Comparison of ENCODE assay signal across 29 cellular contexts in the genomic region with DNA sequence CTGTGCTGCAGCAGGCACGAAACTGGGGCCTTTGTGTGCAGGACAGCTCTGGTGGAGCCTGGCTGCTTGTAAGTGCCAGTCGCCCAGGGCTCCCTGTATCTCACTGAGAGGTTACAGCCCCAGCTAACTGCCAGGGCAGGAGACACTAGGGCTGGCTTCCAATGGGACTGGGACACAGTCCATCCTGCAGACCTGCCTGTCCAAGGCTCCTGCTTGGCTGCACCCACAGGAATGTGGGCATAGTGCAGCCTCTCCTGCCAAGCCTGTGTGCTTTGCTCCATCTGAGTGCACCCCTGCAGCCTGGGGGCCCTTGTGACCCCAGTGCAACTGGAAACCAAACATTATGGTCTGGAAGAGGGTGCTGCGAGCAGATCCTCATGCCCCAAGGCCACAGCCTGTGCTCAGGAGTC.
DNase-seq lines count a peak whose midpoint lies in the region; ATAC-seq, FAIRE-seq and TF ChIP-seq lines count a peak whose summit lies in the region.
"Had no signal": no experiment of that assay in that cellular context is flagged by ENCODE, and none has a peak within 500 bp of the region (broad histone marks: within the 10 kb centered on the region; RNA-seq: fewer than 3 reads in every experiment).

No MANE protein-coding gene starts in this region.

- H3K9me3 ChIP-seq in right lobe of liver (no peaks in the 10 kb centered on the region), HepG2 (ENCODE audit: low read length) (peaks cover 78% of the 10 kb centered on the region)
- H3K9me3 ChIP-seq: BE2C, SJCRH30 had no signal

- H3K27me3 Mint-ChIP-seq in stimulated activated memory B cell treated with anti-CD40 and anti-IgM and Interleukin-4, amounts not matched to agents 10 μg/mL and 1 μg/mL and 100 μg/mL, for 72 hours: no peaks in the 10 kb centered on the region

- H3K4me3 Mint-ChIP-seq in stimulated activated memory B cell treated with anti-CD40 and anti-IgM and Interleukin-4, amounts not matched to agents 10 μg/mL and 1 μg/mL and 100 μg/mL, for 72 hours: no peak overlapping the region
- H3K4me3 Mint-ChIP-seq: CD14-positive monocyte had no signal

- no peak overlapping the region for H3K27ac Mint-ChIP-seq in stimulated activated memory B cell treated with anti-CD40 and anti-IgM and Interleukin-4, amounts not matched to agents 10 μg/mL and 1 μg/mL and 100 μg/mL, for 72 hours
- H3K27ac Mint-ChIP-seq: CD14-positive monocyte had no signal

- H3K9ac ChIP-seq in HepG2 (ENCODE audit: insufficient read depth, low read depth, low read length): no peak overlapping the region

- TF ChIP-seq EP300 in HepG2 (IDR thresholded peaks at IDR 0.05; ENCODE audit: low read depth in 2 of 2, low read length in 2 of 2) (no peak), HepG2 (CRISPR knock-in tag; IDR thresholded peaks at IDR 0.05; ENCODE audit: borderline replicate concordance) (no peak)

- no peak for DNase-seq in right lobe of liver
- DNase-seq in HepG2 (ENCODE audit: low spot score): no peak
- DNase-seq in mesenteric fat pad (ENCODE audit: low spot score): peak; percentile 55
- no peak for DNase-seq in activated CD4-positive, alpha-beta T cell treated with anti-CD3 and anti-CD28 coated beads for 4 hours
- DNase-seq in HEK293T (ENCODE audit: extremely low spot score): no peak
- DNase-seq: 8988T; ACHN; BE2C; Calu3; DMS79 treated with DMSO at 0.1 percent for 48 hours; GF-D8; NCI-H1092; NCI-H1436; NCI-H187; NCI-H2081 treated with DMSO at 0.1 percent for 48 hours; NCI-H2171; NCI-H345; NCI-H510A treated with DMSO at 0.1 percent for 48 hours; NCI-H748 treated with DMSO at 0.1 percent for 48 hours; NK-92 treated with Interleukin-12 subunit alpha and Interleukin-12 subunit beta, amount 100 ng/mL, for 24 hours; PC-9; SJCRH30 had no signal

- no peak overlapping the region for H2AFZ ChIP-seq in HepG2 (ENCODE audit: low read length)
- H2AFZ ChIP-seq: PC-9 had no signal

- no TSS peak for BruUV-seq in HepG2 (replicated peaks; lab: Mats Ljungman, UMichigan)

- CTCF ChIA-PET in HepG2 (lab: Yijun Ruan, JAX; ENCODE audit: low intra/inter-chr PET ratio, low total read pairs): no interaction called here
- CTCF ChIA-PET in HEK293T (lab: Yijun Ruan, JAX): no interaction called here

- H3K27me3 ChIP-seq in right lobe of liver (no peaks in the 10 kb centered on the region), HepG2 (ENCODE audit: control insufficient read depth in 1 of 2, insufficient read depth in 2 of 2, low read length in 2 of 2) (no peaks in the 10 kb centered on the region)
- H3K27me3 ChIP-seq: BE2C, SJCRH30 had no signal

- no peak for FAIRE-seq in HepG2 (lab: Jason Lieb, UNC)
- FAIRE-seq: GM12891 had no signal

- TF ChIP-seq CTCF in right lobe of liver (IDR thresholded peaks at IDR 0.05) (no peak), HepG2 (CRISPR knock-in tag; IDR thresholded peaks at IDR 0.05) (no peak)

- ATAC-seq in right lobe of liver (peak in 3 of 4 donors; percentile 19 to 39 (median 33)), HepG2 (no peak), HG02884 (IDR thresholded peaks at IDR 0.05; ENCODE audit: unreplicated experiment) (no peak)
- ATAC-seq in stimulated activated memory B cell treated with anti-CD40 and anti-IgM and Interleukin-4, amounts not matched to agents 10 μg/mL and 1 μg/mL and 100 μg/mL, for 72 hours: peak; percentile 34
- ATAC-seq: HCT116, Right ventricle myocardium inferior had no signal

- TF ChIP-seq RAD21 in HepG2 (CRISPR knock-in tag; IDR thresholded peaks at IDR 0.05): no peak

- in situ Hi-C loops in HepG2 (cut with HindIII; ENCODE audit: extremely low pct_ligation_motif_present, low pct_unique_long_range_greater_than_20kb): no loop called here

- H3K4me1 ChIP-seq in right lobe of liver: no peaks in the 10 kb centered on the region
- H3K4me1 ChIP-seq in HepG2 (ENCODE audit: insufficient read depth, low read length): no peaks in the 10 kb centered on the region
- H3K4me1 ChIP-seq: BE2C, SJCRH30 had no signal

- H3K4me3 ChIP-seq in right lobe of liver (no peak overlapping the region), HepG2 (replicated peaks in 1 of 3; ENCODE audit: insufficient read depth in 1 of 3, low read depth in 2 of 3, low read length in 3 of 3) (no peak overlapping the region)
- H3K4me3 ChIP-seq: PC-9, SJCRH30 had no signal

- H3K36me3 ChIP-seq in right lobe of liver: no peaks in the 10 kb centered on the region
- H3K36me3 ChIP-seq in HepG2 (replicated peaks in 1 of 2; ENCODE audit: control insufficient read depth in 1 of 2, insufficient read depth in 2 of 2, low read length in 2 of 2): no peaks in the 10 kb centered on the region
- H3K36me3 ChIP-seq: BE2C, SJCRH30 had no signal

- H3K9me3 Mint-ChIP-seq in stimulated activated memory B cell treated with anti-CD40 and anti-IgM and Interleukin-4, amounts not matched to agents 10 μg/mL and 1 μg/mL and 100 μg/mL, for 72 hours: peaks cover 16% of the 10 kb centered on the region

- no peaks in the 10 kb centered on the region for H4K20me1 ChIP-seq in HepG2 (ENCODE audit: insufficient read depth, low read length)

- 28% methylated on average over 2 of the region's 3 CpGs for WGBS in right lobe of liver (ENCODE audit: insufficient coverage, low coverage, low lambda C conversion rate, missing lambda C conversion rate)
- no CpG with 5 or more reads among the region's 3 CpGs for WGBS in HepG2 (ENCODE audit: low lambda C conversion rate)

- H3K36me3 Mint-ChIP-seq in stimulated activated memory B cell treated with anti-CD40 and anti-IgM and Interleukin-4, amounts not matched to agents 10 μg/mL and 1 μg/mL and 100 μg/mL, for 72 hours: no peaks in the 10 kb centered on the region
- H3K36me3 Mint-ChIP-seq: CD14-positive monocyte had no signal

- intact Hi-C loops in right lobe of liver (cut with DNase I) (no loop called here), HepG2 (cut with micrococcal nuclease; ENCODE audit: unreplicated experiment) (no loop called here)

- H3K4me2 ChIP-seq in HepG2 (ENCODE audit: low read depth, low read length): no peak overlapping the region
- H3K4me2 ChIP-seq: PC-9 had no signal

- no peaks in the 10 kb centered on the region for H3K79me2 ChIP-seq in HepG2 (ENCODE audit: insufficient read depth, low read length)

- TF ChIP-seq POLR2A in right lobe of liver (IDR thresholded peaks at IDR 0.05): no peak
- TF ChIP-seq POLR2A in HepG2 (IDR thresholded peaks at IDR 0.05; ENCODE audit: insufficient read depth in 1 of 2, low read depth in 2 of 2, low read length in 2 of 2): no peak

- POLR2A ChIA-PET in HepG2 (lab: Yijun Ruan, JAX): no interaction called here
- POLR2A ChIA-PET in HEK293T (lab: Yijun Ruan, JAX): no interaction called here

- no peak overlapping the region for H3K27ac ChIP-seq in right lobe of liver
- H3K27ac ChIP-seq in HepG2 (ENCODE audit: extremely low read length, insufficient read depth, low read length): no peak overlapping the region
- H3K27ac ChIP-seq: HL-60, PC-9, SJCRH30 had no signal

- peaks cover 15% of the 10 kb centered on the region for H3K4me1 Mint-ChIP-seq in stimulated activated memory B cell treated with anti-CD40 and anti-IgM and Interleukin-4, amounts not matched to agents 10 μg/mL and 1 μg/mL and 100 μg/mL, for 72 hours
- H3K4me1 Mint-ChIP-seq: CD14-positive monocyte had no signal

TF ChIP-seq in HepG2, 621 proteins besides CTCF, POLR2A, EP300 and RAD21:
- no peak for TF ChIP-seq ESRRA (CRISPR knock-in tag; IDR thresholded peaks at IDR 0.05; ENCODE audit: low read depth)

TF ChIP-seq in HEK293T, 16 proteins besides CTCF, POLR2A, EP300 and RAD21:
- TF ChIP-seq SUZ12 (IDR thresholded peaks at IDR 0.05) (no peak), PKNOX1 (IDR thresholded peaks at IDR 0.05) (no peak), FOXM1 (IDR thresholded peaks at IDR 0.05; ENCODE audit: borderline replicate concordance) (no peak), HDGF (IDR thresholded peaks at IDR 0.05; ENCODE audit: borderline replicate concordance) (no peak), NFRKB (IDR thresholded peaks at IDR 0.05) (no peak), BHLHE40 (IDR thresholded peaks at IDR 0.05; ENCODE audit: borderline replicate concordance) (no peak), SP1 (IDR thresholded peaks at IDR 0.05) (no peak), FOXA1 (IDR thresholded peaks at IDR 0.05) (no peak), FOXK2 (IDR thresholded peaks at IDR 0.05) (no peak), ARNT (IDR thresholded peaks at IDR 0.05) (no peak), L3MBTL2 (conservative IDR thresholded peaks at IDR 0.05) (no peak), ELF4 (IDR thresholded peaks at IDR 0.05) (no peak), LEF1 (IDR thresholded peaks at IDR 0.05; ENCODE audit: borderline replicate concordance) (no peak), CTBP1 (IDR thresholded peaks at IDR 0.05; ENCODE audit: borderline replicate concordance) (no peak), TARDBP (IDR thresholded peaks at IDR 0.05) (no peak), ZNF384 (IDR thresholded peaks at IDR 0.05) (no peak)

Comparison
In these comparisons a context has a peak if more than half of its experiments do, and no peak if none do; other contexts are left out.
1. ATAC-seq: peak in right lobe of liver (3 of 4) and stimulated activated memory B cell treated with anti-CD40 and anti-IgM and Interleukin-4, amounts not matched to agents 10 μg/mL and 1 μg/mL and 100 μg/mL, for 72 hours (single experiment); none in HepG2 (single experiment) and HG02884 (single experiment).